In the genomic region with DNA sequence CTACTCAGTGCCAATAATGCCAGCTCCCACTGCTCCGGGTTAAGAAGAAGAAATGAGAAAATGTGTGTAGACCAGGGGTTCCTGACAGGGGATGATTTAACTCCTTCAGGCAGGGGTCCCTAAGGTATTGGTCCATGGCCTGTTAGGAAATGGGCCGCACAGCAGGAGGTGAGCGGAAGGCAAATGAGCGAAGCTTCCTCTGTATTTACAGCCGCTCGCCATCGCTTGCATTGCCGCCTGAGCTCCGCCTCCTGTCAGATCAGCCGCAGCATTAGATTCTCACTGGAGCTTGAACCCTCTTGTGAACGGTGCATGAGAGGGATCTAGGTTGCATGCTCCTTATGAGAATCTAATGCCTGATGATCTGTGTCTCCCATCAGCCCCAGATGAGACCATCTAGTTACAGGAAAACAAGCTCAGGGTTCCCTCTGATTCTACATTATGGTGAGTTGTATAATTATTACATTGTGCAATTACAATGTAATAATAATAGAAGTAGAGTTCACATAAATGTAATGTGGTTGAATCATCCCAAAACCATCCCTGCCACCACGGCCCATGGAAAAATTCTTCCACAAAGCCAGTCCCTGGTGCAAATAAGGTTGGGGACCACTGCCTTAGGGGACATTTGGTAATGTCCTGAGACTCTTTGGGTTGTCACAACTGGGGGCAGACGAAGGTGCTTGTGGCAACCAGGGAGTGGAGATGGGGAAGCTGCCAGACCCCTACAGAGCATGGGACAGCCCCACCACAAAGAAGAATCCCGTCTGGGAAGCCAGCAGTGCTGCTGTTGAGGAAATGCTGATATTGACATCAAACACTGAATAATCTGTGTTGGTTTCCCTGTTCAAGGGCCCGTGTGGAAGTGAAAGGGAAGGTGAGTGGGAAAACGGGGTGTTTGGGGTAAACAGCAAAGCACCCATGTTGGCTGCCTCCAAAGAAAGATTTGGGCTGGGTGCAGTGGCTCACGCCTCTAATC, we compare ENCODE assay signal across 8 cellular contexts.
DNase-seq lines count a peak whose midpoint lies in the region; ATAC-seq and TF ChIP-seq lines count a peak whose summit lies in the region.
"Had no signal": no experiment of that assay in that cellular context is flagged by ENCODE, and none has a peak within 500 bp of the region (broad histone marks: within the 10 kb centered on the region; RNA-seq: fewer than 3 reads in every experiment).

No MANE protein-coding gene starts in this region.

- no peaks in the 10 kb centered on the region for H4K20me1 ChIP-seq in PC-9 (ENCODE audit: insufficient read depth)

- no peak for ATAC-seq in stimulated activated naive CD8-positive, alpha-beta T cell treated with anti-CD3 and anti-CD28 coated beads, Interleukin-15, Interleukin-2, amounts not matched to agents 100 U/mL and 50 U/mL, for 24 hours
- ATAC-seq in GM21360 (IDR thresholded peaks at IDR 0.05; ENCODE audit: unreplicated experiment), result no peak

- intact Hi-C loops in PC-9 (cut with micrococcal nuclease; ENCODE audit: unreplicated experiment), result no loop called here

- POLR2A ChIA-PET in PC-9 (lab: Charles Lee; ENCODE audit: unreplicated experiment), result interaction anchor here (0.5 kb wide), 2 partner anchors 47 to 62 kb away, joined by 4 to 6 read pairs; no protein-coding TSS in a partner anchor

- peaks cover 31% of the 10 kb centered on the region for H3K4me1 Mint-ChIP-seq in nephron progenitor cell

- CTCF ChIA-PET in PC-9 (lab: Charles Lee), result interaction anchor here (0.7 kb wide), 1 partner anchor 54 kb away, joined by 4 read pairs; no protein-coding TSS in a partner anchor

- DNase-seq in PC-9 (no peak), nephron progenitor cell (no peak), tibial nerve (ENCODE audit: low spot score in 2 of 2) (no peak), activated gamma-delta T cell treated with Interleukin-2 at 50 U/mL for 16 hours (no peak)
- DNase-seq in stimulated activated naive CD8-positive, alpha-beta T cell treated with anti-CD3 and anti-CD28 coated beads, Interleukin-15, Interleukin-2, amounts not matched to agents 100 U/mL and 50 U/mL, for 24 hours, result no peak
- DNase-seq: NCI-H2029 treated with DMSO at 0.1 percent for 48 hours had no signal

- H3K36me3 ChIP-seq in PC-9 (ENCODE audit: low read depth) (no peaks in the 10 kb centered on the region), ectodermal cell (ENCODE audit: control insufficient read depth, insufficient read depth, low read length) (peaks cover 3% of the 10 kb centered on the region), tibial nerve (no peaks in the 10 kb centered on the region)

- H3K9me3 ChIP-seq in PC-9 (ENCODE audit: insufficient read depth, low read depth) (no peaks in the 10 kb centered on the region), ectodermal cell (ENCODE audit: control insufficient read depth, low read length) (no peaks in the 10 kb centered on the region), tibial nerve (peaks cover 0 to 3% (median 0%) of the 10 kb centered on the region in 4 donors)

- no peak overlapping the region for H2AFZ ChIP-seq in PC-9

- H3K27ac ChIP-seq in PC-9, result no peak overlapping the region
- peak overlapping the region; percentile 74 for H3K27ac ChIP-seq in ectodermal cell (ENCODE audit: insufficient read depth, low read depth, low read length, poor library complexity, severe bottlenecking)
- peak overlapping the region; percentile 78 to 95 (median 86) for H3K27ac ChIP-seq in tibial nerve

- 0 out of 2 replicates have a peak overlapping the region, but pooled peaks have one; percentile 15 for H3K4me2 ChIP-seq in PC-9

- no peak for TF ChIP-seq POLR2A in tibial nerve (IDR thresholded peaks at IDR 0.05)

- H3K4me3 Mint-ChIP-seq in nephron progenitor cell, result peak overlapping the region; percentile 59

- no peaks in the 10 kb centered on the region for H3K79me2 ChIP-seq in PC-9 (ENCODE audit: low read depth)

- peak overlapping the region; percentile 99 for H3K27ac Mint-ChIP-seq in nephron progenitor cell

- H3K4me3 ChIP-seq in PC-9, result no peak overlapping the region
- no peak overlapping the region for H3K4me3 ChIP-seq in ectodermal cell (ENCODE audit: insufficient read depth, low read depth, low read length)
- no peak overlapping the region for H3K4me3 ChIP-seq in tibial nerve

- peaks cover 14% of the 10 kb centered on the region for H3K36me3 Mint-ChIP-seq in nephron progenitor cell (ENCODE audit: low read depth)

- H3K4me1 ChIP-seq in PC-9 (replicated peaks; ENCODE audit: insufficient read depth), result peaks cover 4% of the 10 kb centered on the region; the same call in 1 of the 2 replicates
- H3K4me1 ChIP-seq in ectodermal cell (ENCODE audit: control insufficient read depth, insufficient read depth, low read length), result peaks cover 18% of the 10 kb centered on the region
- H3K4me1 ChIP-seq in tibial nerve, result peaks cover 0 to 81% (median 40%) of the 10 kb centered on the region in 4 donors

- no peaks in the 10 kb centered on the region for H3F3A ChIP-seq in PC-9 (ENCODE audit: insufficient read depth, low read depth)

- 90 to 92% methylated on average over 17 of the region's 17 CpGs for WGBS in ectodermal cell, 2 experiments
- 74 to 78% methylated on average over 17 of the region's 17 CpGs for WGBS in tibial nerve, 2 donors

- no peaks in the 10 kb centered on the region for H3K9me2 ChIP-seq in PC-9 (ENCODE audit: insufficient read depth)

- no peaks in the 10 kb centered on the region for H3K27me3 ChIP-seq in PC-9 (ENCODE audit: insufficient read depth, low read depth)
- no peaks in the 10 kb centered on the region for H3K27me3 ChIP-seq in ectodermal cell (ENCODE audit: control insufficient read depth, insufficient read depth, low read length, poor library complexity, severe bottlenecking)
- no peaks in the 10 kb centered on the region for H3K27me3 ChIP-seq in tibial nerve

- peaks cover 11% of the 10 kb centered on the region for H3K27me3 Mint-ChIP-seq in nephron progenitor cell (ENCODE audit: low read depth, poor library complexity)

- TF ChIP-seq CTCF in PC-9 (conservative IDR thresholded peaks at IDR 0.05) (no peak), nephron progenitor cell (IDR thresholded peaks at IDR 0.05) (no peak), tibial nerve (IDR thresholded peaks at IDR 0.05) (no peak)

- TF ChIP-seq EP300 in tibial nerve (IDR thresholded peaks at IDR 0.05), result no peak

- H3K9me3 Mint-ChIP-seq in nephron progenitor cell, result peaks cover 31% of the 10 kb centered on the region

- no TSS peak for BruUV-seq in PC-9 (replicated peaks; lab: Mats Ljungman, UMichigan)
